ENCODE assay signal across 8 cellular contexts in the genomic region with DNA sequence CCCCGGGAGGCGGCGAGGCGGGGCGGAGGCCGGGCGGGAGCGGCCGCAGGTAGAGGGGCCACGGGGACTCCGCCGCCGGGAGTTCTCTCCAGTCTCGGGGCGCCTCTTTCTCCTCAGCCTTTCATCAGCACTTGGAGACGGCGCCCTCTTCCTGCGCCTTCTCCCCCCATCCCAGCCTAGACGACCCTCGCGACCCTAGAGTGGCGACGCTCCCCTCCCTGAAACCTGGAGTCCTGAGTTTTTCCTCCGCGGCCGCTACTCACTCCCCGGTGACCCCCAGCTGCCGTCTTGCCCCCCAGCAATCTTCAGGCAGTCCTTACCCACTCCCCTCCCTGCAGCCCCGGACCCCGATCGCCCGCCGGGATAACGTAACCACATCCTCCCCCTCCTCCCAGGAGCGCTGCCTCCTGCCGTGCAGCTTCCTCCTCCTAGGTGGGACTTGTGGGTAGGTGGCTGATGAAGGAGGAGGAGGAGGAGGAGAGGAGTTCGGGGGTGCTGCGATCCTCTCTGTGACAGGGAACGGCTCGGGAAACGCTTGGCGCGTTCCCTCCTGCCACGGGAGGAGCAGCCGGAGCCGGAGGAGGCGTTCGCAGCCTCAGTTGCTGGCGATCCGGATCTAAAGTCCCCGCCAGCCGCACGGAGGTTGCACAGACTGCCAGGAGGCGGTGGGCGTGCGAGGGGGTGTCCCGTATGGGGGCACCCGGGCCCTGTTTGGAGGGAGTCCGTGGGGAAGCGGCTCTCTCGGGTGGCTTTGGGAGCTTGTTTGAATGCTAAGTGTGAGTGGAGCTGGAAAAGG. TPM values are rescaled to one million over a fixed set of nuclear protein-coding genes. Genes with fewer than 3 reads are reported as not detected.
DNase-seq lines count a peak whose midpoint lies in the region; ATAC-seq, FAIRE-seq and TF ChIP-seq lines count a peak whose summit lies in the region.

No MANE protein-coding gene starts in this region.

- peak overlapping the region; percentile 97 for H3K27ac ChIP-seq in VCaP
- peak overlapping the region; percentile 78 for H3K27ac ChIP-seq in ectodermal cell (ENCODE audit: insufficient read depth, low read depth, low read length, poor library complexity, severe bottlenecking)

- no peaks in the 10 kb centered on the region for H3K36me3 ChIP-seq in ectodermal cell (ENCODE audit: control insufficient read depth, insufficient read depth, low read length)

- peaks cover 4% of the 10 kb centered on the region for H3K9me3 Mint-ChIP-seq in memory B cell

- peak overlapping the region; percentile 81 for H3K4me3 Mint-ChIP-seq in memory B cell

- H3K4me1 Mint-ChIP-seq in memory B cell, result peaks cover 10% of the 10 kb centered on the region

- no peaks in the 10 kb centered on the region for H3K27me3 ChIP-seq in ectodermal cell (ENCODE audit: control insufficient read depth, insufficient read depth, low read length, poor library complexity, severe bottlenecking)

- peaks cover 3% of the 10 kb centered on the region for H3K36me3 Mint-ChIP-seq in memory B cell

- peak; percentile 92 for FAIRE-seq in HTR-8/SVneo (lab: Jason Lieb, UNC)

- H3K27me3 Mint-ChIP-seq in memory B cell, result peaks cover 8% of the 10 kb centered on the region

- peak; percentile 11; the same call in 1 of the 2 replicates for TF ChIP-seq CTCF in VCaP (conservative IDR thresholded peaks at IDR 0.05)

- H3K27ac Mint-ChIP-seq in memory B cell, result no peak overlapping the region

- peak; percentile 60 for DNase-seq in Daoy (ENCODE audit: low read depth)
- DNase-seq in HTR-8/SVneo (ENCODE audit: insufficient read length, low spot score), result peak; percentile 25
- peak in 1 of 2 donors; percentile 10 for DNase-seq in memory B cell (ENCODE audit: low spot score in 2 of 2)
- peak; percentile 42 for DNase-seq in superior temporal gyrus (ENCODE audit: extremely low spot score)
- no peak for DNase-seq in NCI-H187 treated with DMSO at 0.1 percent for 48 hours (lab: John Stamatoyannopoulos, UW)
- DNase-seq in NCI-H1694 (lab: John Stamatoyannopoulos, UW), result no peak

- peaks cover 3% of the 10 kb centered on the region for H3K4me1 ChIP-seq in ectodermal cell (ENCODE audit: control insufficient read depth, insufficient read depth, low read length)

- no peaks in the 10 kb centered on the region for H3K9me3 ChIP-seq in ectodermal cell (ENCODE audit: control insufficient read depth, low read length)

- WGBS in ectodermal cell, 2 experiments, result 0% methylated on average over 53 to 60 of the region's 61 CpGs

- peak overlapping the region; percentile 91 for H3K4me3 ChIP-seq in ectodermal cell (ENCODE audit: insufficient read depth, low read depth, low read length)

- no peak for ATAC-seq in memory B cell (ENCODE audit: low read depth)

RNA-seq across cellular contexts. Expression of a gene that starts 0.9 kb away (rescaled TPM):
- 15.3 and 19.9 TPM in 2 replicates for total RNA-seq in Daoy (2014; rRNA removed; shearing (Covaris generic))
- polyA plus RNA-seq in ectodermal cell (2013, experiment 1 of 4), result 45.7 TPM
- polyA plus RNA-seq in ectodermal cell (2013, experiment 2 of 4), result 43.3 TPM
- 47.0 TPM for polyA plus RNA-seq in ectodermal cell (2013, experiment 3 of 4)
- 54.6 TPM for polyA plus RNA-seq in ectodermal cell (2013, experiment 4 of 4)

Comparison
In these comparisons a context has a peak if more than half of its experiments do, and no peak if none do; other contexts are left out.
1. DNase-seq: peak in Daoy (single experiment), HTR-8/SVneo (single experiment) and superior temporal gyrus (single experiment); none in NCI-H187 treated with DMSO at 0.1 percent for 48 hours (single experiment) and NCI-H1694 (single experiment).